Comparison of ENCODE assay signal across 11 cellular contexts in the genomic region with DNA sequence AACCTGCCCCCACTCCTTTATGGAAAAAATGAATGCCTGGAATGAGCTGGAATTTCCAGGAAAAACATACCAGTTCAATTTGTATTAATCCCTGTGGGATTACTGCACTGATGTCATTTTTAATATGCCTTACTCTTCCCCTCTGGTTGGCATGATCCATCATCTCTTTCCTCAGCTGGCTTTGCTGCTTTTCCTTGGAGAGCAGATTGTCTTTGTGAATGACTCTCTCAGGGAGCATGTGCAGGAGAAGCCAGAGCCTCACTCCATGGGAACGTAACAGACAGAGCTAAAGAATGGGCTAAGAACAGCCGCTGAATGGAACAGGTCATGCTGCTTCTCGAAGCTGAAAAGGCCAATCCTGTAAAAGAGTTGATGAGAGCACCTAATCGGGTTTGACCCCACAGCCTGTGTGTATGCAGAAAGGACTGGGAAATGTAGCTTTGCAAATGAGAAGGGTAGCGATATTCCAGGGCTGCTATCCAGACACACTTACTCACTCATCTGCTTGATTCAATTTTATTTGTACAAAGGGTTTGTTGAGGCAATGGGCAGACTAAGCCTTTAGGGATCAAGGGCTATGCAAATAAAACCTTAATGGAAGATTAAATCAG. TPM values are rescaled to one million over a fixed set of nuclear protein-coding genes. Genes with fewer than 3 reads are reported as not detected.
A peak's percentile ranks its signal among the peaks of the same experiment; 100 is the strongest.
DNase-seq lines count a peak whose midpoint lies in the region; ATAC-seq and TF ChIP-seq lines count a peak whose summit lies in the region.
"Had no signal": no experiment of that assay in that cellular context is flagged by ENCODE, and none has a peak within 500 bp of the region (broad histone marks: within the 10 kb centered on the region; RNA-seq: fewer than 3 reads in every experiment).

No MANE protein-coding gene starts in this region.

- DNase-seq in AG08395 (ENCODE audit: low spot score): peak; percentile 60
- peak; percentile 78 for DNase-seq in NCI-H2227 treated with DMSO at 0.1 percent for 48 hours (lab: John Stamatoyannopoulos, UW)
- DNase-seq in dorsolateral prefrontal cortex: peak in 2 of 10 donors; percentile 34 to 38
- no peak for DNase-seq in activated T-cell treated with anti-CD3 and anti-CD28 coated beads, Interleukin-2, amount 50 U/mL, for 24 hours
- no peak for DNase-seq in lower lobe of right lung
- no peak for DNase-seq in MV-4-11 (lab: John Stamatoyannopoulos, UW)
- DNase-seq: activated naive CD4-positive, alpha-beta T cell treated with Interleukin-2 at 50 U/mL for 16 hours; occipital lobe had no signal

- H3K36me3 ChIP-seq in muscle layer of duodenum (ENCODE audit: control insufficient read depth in 1 of 2, insufficient read depth in 2 of 2, low read length in 2 of 2): no peaks in the 10 kb centered on the region
- H3K36me3 ChIP-seq in lower lobe of right lung: no peaks in the 10 kb centered on the region
- H3K36me3 ChIP-seq: HAP-1 had no signal

- H3K27ac ChIP-seq in dorsolateral prefrontal cortex (peak overlapping the region in 45 of 59 donors; percentile 3 to 77 (median 54)), muscle layer of duodenum (ENCODE audit: low read length) (peak overlapping the region; percentile 40), lower lobe of right lung (no peak overlapping the region)

- H3K27me3 Mint-ChIP-seq in activated T-cell treated with anti-CD3 and anti-CD28 coated beads, Interleukin-2, amount 50 U/mL, for 24 hours: peaks cover 47% of the 10 kb centered on the region

- no peaks in the 10 kb centered on the region for H3K4me1 Mint-ChIP-seq in activated T-cell treated with anti-CD3 and anti-CD28 coated beads, Interleukin-2, amount 50 U/mL, for 24 hours (ENCODE audit: low read depth)

- no peak overlapping the region for H3K27ac Mint-ChIP-seq in activated T-cell treated with anti-CD3 and anti-CD28 coated beads, Interleukin-2, amount 50 U/mL, for 24 hours

- H3K27me3 ChIP-seq in dorsolateral prefrontal cortex (no peaks in the 10 kb centered on the region), muscle layer of duodenum (ENCODE audit: low read depth, low read length) (no peaks in the 10 kb centered on the region), lower lobe of right lung (ENCODE audit: low read depth) (no peaks in the 10 kb centered on the region)

- TF ChIP-seq CTCF in dorsolateral prefrontal cortex (IDR thresholded peaks at IDR 0.05 in 54 of 56, conservative IDR thresholded peaks at IDR 0.05 in 2 of 56; ENCODE audit: low read depth in 1 of 56, partially characterized antibody in 56 of 56) (no peak), lower lobe of right lung (IDR thresholded peaks at IDR 0.05) (no peak)

- peak overlapping the region in 27 of 59 donors; percentile 4 to 44 (median 29) for H3K4me3 ChIP-seq in dorsolateral prefrontal cortex
- no peak overlapping the region for H3K4me3 ChIP-seq in muscle layer of duodenum (ENCODE audit: low read depth in 1 of 2, low read length in 2 of 2)
- H3K4me3 ChIP-seq in lower lobe of right lung: no peak overlapping the region
- H3K4me3 ChIP-seq: HAP-1 had no signal

- peaks cover 4% of the 10 kb centered on the region for H3K9me3 Mint-ChIP-seq in activated T-cell treated with anti-CD3 and anti-CD28 coated beads, Interleukin-2, amount 50 U/mL, for 24 hours

- no peak for ATAC-seq in HG03097 (IDR thresholded peaks at IDR 0.05; ENCODE audit: low FRiP score, unreplicated experiment)
- ATAC-seq in lower lobe of right lung: no peak

- H3K4me1 ChIP-seq in muscle layer of duodenum (ENCODE audit: control insufficient read depth in 1 of 2, insufficient read depth in 2 of 2, low read length in 2 of 2): peaks cover 0 to 7% of the 10 kb centered on the region in 2 donors
- H3K4me1 ChIP-seq in lower lobe of right lung: no peaks in the 10 kb centered on the region

- no peak overlapping the region for H3K4me3 Mint-ChIP-seq in activated T-cell treated with anti-CD3 and anti-CD28 coated beads, Interleukin-2, amount 50 U/mL, for 24 hours

- intact Hi-C loops in dorsolateral prefrontal cortex (cut with DNase I): no loop called here
- intact Hi-C loops in lower lobe of right lung (cut with DNase I): no loop called here

- H3K9me3 ChIP-seq in muscle layer of duodenum (ENCODE audit: control insufficient read depth in 1 of 2, low read length in 2 of 2) (peaks cover 0 to 3% of the 10 kb centered on the region in 2 donors), lower lobe of right lung (peaks cover 5% of the 10 kb centered on the region)
- H3K9me3 ChIP-seq: HAP-1 had no signal

- no peaks in the 10 kb centered on the region for H3K36me3 Mint-ChIP-seq in activated T-cell treated with anti-CD3 and anti-CD28 coated beads, Interleukin-2, amount 50 U/mL, for 24 hours (ENCODE audit: low read depth)

RNA-seq across cellular contexts. Expression of a gene that starts 20.7 kb away (rescaled TPM):
- total RNA-seq in dorsolateral prefrontal cortex (100 to 1,000 TPM in 34 of 120 experiments, 10 to 100 TPM in 86; 68.2 to 158 (median 93.1) TPM), lower lobe of right lung (105 TPM)

Comparison
In these comparisons a context has a peak if more than half of its experiments do, and no peak if none do; other contexts are left out.
1. DNase-seq: peak in AG08395 (single experiment) and NCI-H2227 treated with DMSO at 0.1 percent for 48 hours (single experiment); none in activated T-cell treated with anti-CD3 and anti-CD28 coated beads, Interleukin-2, amount 50 U/mL, for 24 hours (single experiment), lower lobe of right lung (single experiment) and MV-4-11 (single experiment).